ENCODE assay signal across 8 cellular contexts in genomic region chr22:37218771-37219411, GRCh38. TPM values are rescaled to one million over a fixed set of nuclear protein-coding genes. Genes with fewer than 3 reads are reported as not detected.
DNase-seq lines count a peak whose midpoint lies in the region; ATAC-seq and TF ChIP-seq lines count a peak whose summit lies in the region.

No MANE protein-coding gene starts in this region.

- peak overlapping the region; percentile 39 for H3K4me3 ChIP-seq in Loucy (ENCODE audit: low read length, poor library complexity, severe bottlenecking)
- H3K4me3 ChIP-seq in right atrium auricular region = no peak overlapping the region

- peak; percentile 85 for DNase-seq in GM10248 (ENCODE audit: extremely low spot score)
- DNase-seq in activated naive CD8-positive, alpha-beta T cell treated with anti-CD3 and anti-CD28 coated beads, Interleukin-2, amount 50 U/mL, for 16 hours (ENCODE audit: low read depth, low spot score) = peak; percentile 62
- no peak for DNase-seq in NCI-H510A (lab: John Stamatoyannopoulos, UW)
- DNase-seq in right atrium auricular region (ENCODE audit: low spot score) = no peak
- DNase-seq in NCI-H526 treated with DMSO at 0.1 percent for 48 hours (lab: John Stamatoyannopoulos, UW) = no peak

- peak overlapping the region; percentile 44 for H3K9ac ChIP-seq in Loucy (ENCODE audit: low read depth, low read length, poor library complexity, severe bottlenecking)

- H3K27me3 ChIP-seq in Loucy (ENCODE audit: insufficient read depth, low read length, poor library complexity, severe bottlenecking) = no peaks in the 10 kb centered on the region
- H3K27me3 ChIP-seq in right atrium auricular region = no peaks in the 10 kb centered on the region

- H3K4me1 ChIP-seq in Loucy (ENCODE audit: insufficient read depth, low read length, poor library complexity, severe bottlenecking) (peaks cover 47% of the 10 kb centered on the region), right atrium auricular region (no peaks in the 10 kb centered on the region)

- no peak overlapping the region for H2AFZ ChIP-seq in Loucy (ENCODE audit: low read length)

- no peaks in the 10 kb centered on the region for H3K9me2 ChIP-seq in Loucy (replicated peaks; ENCODE audit: low read depth, low read length)

- no peaks in the 10 kb centered on the region for H3K79me2 ChIP-seq in Loucy (ENCODE audit: insufficient read depth, low read length)

- no peak overlapping the region for H3K27ac ChIP-seq in right atrium auricular region

- 0 out of 2 replicates have a peak, but pooled peaks cover 2% of the 10 kb centered on the region for H3F3A ChIP-seq in Loucy (ENCODE audit: low read depth)

- CTCF ChIA-PET in GM10248 (lab: Yijun Ruan, JAX) = interaction anchor here (1.0 to 7.9 kb wide), 7 partner anchors 11 to 53 kb away, joined by 3 to 62 read pairs (median 4); partner anchors contain the start of gene RAC2

- H4K20me1 ChIP-seq in Loucy (ENCODE audit: insufficient read depth, low read length, poor library complexity, severe bottlenecking) = peaks cover 3% of the 10 kb centered on the region

- POLR2A ChIA-PET in GM10248 (lab: Yijun Ruan, JAX) = interaction anchor here (0.7 to 2.0 kb wide), 3 partner anchors 11 to 68 kb away, joined by 3 to 6 read pairs (median 5); no protein-coding TSS in a partner anchor

- peak overlapping the region; percentile 63 for H3K4me2 ChIP-seq in Loucy (ENCODE audit: low read depth, low read length, poor library complexity, severe bottlenecking)

- ATAC-seq in GM21526 (IDR thresholded peaks at IDR 0.05; ENCODE audit: low FRiP score, unreplicated experiment) (peak; percentile 62), HG02884 (IDR thresholded peaks at IDR 0.05; ENCODE audit: unreplicated experiment) (no peak)

- no peak for TF ChIP-seq CTCF in GM10248 (IDR thresholded peaks at IDR 0.05; ENCODE audit: control extremely low read depth, extremely low read depth, low read depth, missing control alignments)
- TF ChIP-seq CTCF in Loucy (conservative IDR thresholded peaks at IDR 0.05; ENCODE audit: low read length) = no peak
- no peak for TF ChIP-seq CTCF in right atrium auricular region (IDR thresholded peaks at IDR 0.05)

- H3K36me3 ChIP-seq in Loucy (ENCODE audit: insufficient read depth, low read length) (peaks cover 7% of the 10 kb centered on the region; the same call in 1 of the 2 replicates), right atrium auricular region (no peaks in the 10 kb centered on the region)

- H3K9me3 ChIP-seq in Loucy (ENCODE audit: insufficient read depth, low read depth, low read length) = no peaks in the 10 kb centered on the region
- H3K9me3 ChIP-seq in right atrium auricular region = no peaks in the 10 kb centered on the region

RNA-seq across cellular contexts. Expression of gene SSTR3, which starts 6.6 kb away (rescaled TPM):
- total RNA-seq in right atrium auricular region = not detected

RNA-seq across cellular contexts. Expression of gene RAC2, which starts 25.2 kb away (rescaled TPM):
- 10 to 100 TPM in 1 of 2 donors, 1 to 10 TPM in 1; 2.9 to 10.3 TPM for total RNA-seq in right atrium auricular region

RNA-seq across cellular contexts. Expression of gene C1QTNF6, which starts 30.8 kb away (rescaled TPM):
- 1 to 10 TPM; 1.6 to 2.2 TPM for total RNA-seq in right atrium auricular region

Comparison
In these comparisons a context has a peak if more than half of its experiments do, and no peak if none do; other contexts are left out.
1. DNase-seq: peak in GM10248 (single experiment) and activated naive CD8-positive, alpha-beta T cell treated with anti-CD3 and anti-CD28 coated beads, Interleukin-2, amount 50 U/mL, for 16 hours (single experiment); none in NCI-H510A (single experiment), right atrium auricular region (single experiment) and NCI-H526 treated with DMSO at 0.1 percent for 48 hours (single experiment).